20 cellular contexts compared by ENCODE assay signal in genomic region chr1:247433922-247434476, GRCh38. TPM values are rescaled to one million over a fixed set of nuclear protein-coding genes. Genes with fewer than 3 reads are reported as not detected.
"Had no signal": no experiment of that assay in that cellular context is flagged by ENCODE, and none has a peak within 500 bp of the region (broad histone marks: within the 10 kb centered on the region; RNA-seq: fewer than 3 reads in every experiment).

No MANE protein-coding gene starts in this region.

- H3K36me3 ChIP-seq: adrenal gland, esophagus muscularis mucosa, left ventricle myocardium inferior, right lobe of liver, thyroid gland had no signal

- H3K27ac ChIP-seq: adrenal gland, esophagus muscularis mucosa, hepatocyte, left ventricle myocardium inferior, right lobe of liver, skin epidermis, thyroid gland had no signal

- FAIRE-seq: astrocyte, frontal cortex had no signal

- H3K4me1 ChIP-seq: adrenal gland, esophagus muscularis mucosa, left ventricle myocardium inferior, right lobe of liver, thyroid gland had no signal

- DNase-seq: activated gamma-delta T cell treated with Interleukin-2 at 50 U/mL for 16 hours; activated T-cell treated with anti-CD3 and anti-CD28 coated beads, Interleukin-2, amount 50 U/mL, for 1 hour; adrenal gland; central memory CD4-positive, alpha-beta T cell; glutamatergic neuron; immature natural killer cell; kidney glomerular epithelial cell; left ventricle myocardium inferior; occipital lobe; right lobe of liver; stimulated activated CD4-positive, alpha-beta T cell treated with anti-CD3 and anti-CD28 coated beads, Interleukin-1b, Interleukin-23, amount 100 ng/mL, for 48 hours; T-helper 9 cell; thyroid gland had no signal

- H3K4me2 ChIP-seq: hepatocyte had no signal

- H2AFZ ChIP-seq: hepatocyte had no signal

- H3K9me3 ChIP-seq: adrenal gland, esophagus muscularis mucosa, left ventricle myocardium inferior, right lobe of liver, thyroid gland had no signal

- H3K27me3 ChIP-seq: adrenal gland, esophagus muscularis mucosa, hepatocyte, right lobe of liver, thyroid gland had no signal

- ATAC-seq: WTC11 had no signal

- H3K79me2 ChIP-seq: hepatocyte had no signal

- H3K4me3 ChIP-seq: adrenal gland, esophagus muscularis mucosa, hepatocyte, left ventricle myocardium inferior, right lobe of liver, skin epidermis, thyroid gland had no signal

RNA-seq across cellular contexts. Expression of gene NLRP3, which starts 18.0 kb away (rescaled TPM):
- polyA plus RNA-seq: hepatocyte had no signal

RNA-seq across cellular contexts. Expression of gene OR2B11, which starts 23.9 kb away (rescaled TPM):
- total RNA-seq: adrenal gland, astrocyte, esophagus muscularis mucosa, frontal cortex, hepatocyte, left ventricle myocardium inferior, occipital lobe, right lobe of liver, thyroid gland, urinary bladder, WTC11 had no signal
- polyA plus RNA-seq: hepatocyte, immature natural killer cell, urinary bladder had no signal
